ENCODE assay signal across 8 cellular contexts in genomic region chr7:6106140-6106904, GRCh38. TPM values are rescaled to one million over a fixed set of nuclear protein-coding genes. Genes with fewer than 3 reads are reported as not detected.
A peak's percentile ranks its signal among the peaks of the same experiment; 100 is the strongest.
DNase-seq lines count a peak whose midpoint lies in the region; ATAC-seq and TF ChIP-seq lines count a peak whose summit lies in the region.

No MANE protein-coding gene starts in this region.

- no peak for TF ChIP-seq POLR2A in GM18505 (IDR thresholded peaks at IDR 0.05; ENCODE audit: borderline replicate concordance, extremely low read depth, insufficient read depth, insufficient read length)

- peak overlapping the region; percentile 49 for H3K4me3 ChIP-seq in HAP-1
- H3K4me3 ChIP-seq in lung, result no peak overlapping the region
- H3K4me3 ChIP-seq in stomach smooth muscle (ENCODE audit: low read length in 2 of 2), result peak overlapping the region; percentile 59 to 78

- no peaks in the 10 kb centered on the region for H3K9me3 Mint-ChIP-seq in MCF 10A (ENCODE audit: unreplicated experiment)

- in situ Hi-C loops in HAP-1 (cut with MboI; ENCODE audit: low sequenced_read_pairs), result no loop called here

- H3K9me3 ChIP-seq in HAP-1 (no peaks in the 10 kb centered on the region), lung (ENCODE audit: control insufficient read depth in 2 of 2, insufficient read depth in 1 of 2, low read length in 1 of 2) (no peaks in the 10 kb centered on the region), stomach smooth muscle (ENCODE audit: control insufficient read depth in 2 of 2, low read length in 2 of 2) (no peaks in the 10 kb centered on the region)

- H3K36me3 Mint-ChIP-seq in MCF 10A (ENCODE audit: insufficient read depth, unreplicated experiment), result peaks cover 24% of the 10 kb centered on the region

- no peaks in the 10 kb centered on the region for H3K27me3 Mint-ChIP-seq in MCF 10A (ENCODE audit: insufficient read depth, unreplicated experiment)

- ATAC-seq in lung (ENCODE audit: insufficient read depth, low FRiP score) (no peak), GM19023 (IDR thresholded peaks at IDR 0.05; ENCODE audit: unreplicated experiment) (no peak), GM18505 (IDR thresholded peaks at IDR 0.05; ENCODE audit: unreplicated experiment) (no peak)

- BruUV-seq in MCF 10A (replicated peaks; lab: Mats Ljungman, UMichigan), result TSS peak; percentile 51

- DNase-seq in Ammon's horn (ENCODE audit: low spot score) (peak; percentile 44), HAP-1 (ENCODE audit: low spot score in 2 of 2) (peak; percentile 9 to 36), SKM-1 (lab: John Stamatoyannopoulos, UW; ENCODE audit: unreplicated experiment) (peak; percentile 46), MCF 10A (ENCODE audit: unreplicated experiment) (peak; percentile 67), lung (ENCODE audit: low spot score) (no peak)

- WGBS in lung, 2 donors, result 8% methylated on average over 10 of the region's 10 CpGs

- H3K27me3 ChIP-seq in HAP-1 (ENCODE audit: low read depth) (no peaks in the 10 kb centered on the region), lung (ENCODE audit: control insufficient read depth, insufficient read depth) (no peaks in the 10 kb centered on the region), stomach smooth muscle (ENCODE audit: control insufficient read depth in 1 of 2, insufficient read depth in 2 of 2, low read length in 2 of 2) (no peaks in the 10 kb centered on the region)

- H3K36me3 ChIP-seq in HAP-1 (replicated peaks) (no peaks in the 10 kb centered on the region; the same call in 1 of the 2 replicates), lung (ENCODE audit: control insufficient read depth in 2 of 2, insufficient read depth in 2 of 2, low read length in 2 of 2) (peaks cover 1 to 4% of the 10 kb centered on the region in 2 donors), stomach smooth muscle (ENCODE audit: control insufficient read depth in 2 of 2, insufficient read depth in 2 of 2, low read length in 2 of 2) (peaks cover 2 to 3% of the 10 kb centered on the region in 2 donors)

- H3K27ac Mint-ChIP-seq in MCF 10A (ENCODE audit: low read depth, unreplicated experiment), result peak overlapping the region; percentile 61

- CTCF ChIA-PET in MCF 10A (lab: Yijun Ruan, JAX), result interaction anchor here (0.6 to 2.4 kb wide), 15 partner anchors 18 to 548 kb away, joined by 3 to 20 read pairs (median 5); partner anchors contain the start of genes AIMP2 and PMS2

- H3K4me1 ChIP-seq in HAP-1 (peaks cover 3% of the 10 kb centered on the region), lung (ENCODE audit: control insufficient read depth in 2 of 2, insufficient read depth in 2 of 2, low read length in 2 of 2) (peaks cover 0 to 4% of the 10 kb centered on the region in 2 donors), stomach smooth muscle (ENCODE audit: control insufficient read depth, insufficient read depth, low read length) (peaks cover 12% of the 10 kb centered on the region)

- peak overlapping the region; percentile 67 to 80 for H3K9ac ChIP-seq in stomach smooth muscle (ENCODE audit: low read length in 2 of 2)

- peaks cover 11% of the 10 kb centered on the region for H3K4me1 Mint-ChIP-seq in MCF 10A (ENCODE audit: insufficient read depth, unreplicated experiment)

- TF ChIP-seq CTCF in MCF 10A (IDR thresholded peaks at IDR 0.05; ENCODE audit: unreplicated experiment) (no peak), lung (IDR thresholded peaks at IDR 0.05; ENCODE audit: control extremely low read depth, extremely low read depth) (peak; percentile 32)

- intact Hi-C loops in MCF 10A (cut with micrococcal nuclease), result loop anchor here (1.0 kb wide), 2 partner anchors 109 to 217 kb away; no protein-coding TSS in a partner anchor

- peak overlapping the region in 1 of 2 donors; percentile 62 for H3K27ac ChIP-seq in lung (ENCODE audit: low read depth in 1 of 2, low read length in 1 of 2)
- peak overlapping the region; percentile 55 for H3K27ac ChIP-seq in stomach smooth muscle (ENCODE audit: low read length)

- peak overlapping the region; percentile 77 for H3K4me3 Mint-ChIP-seq in MCF 10A (ENCODE audit: unreplicated experiment)

- POLR2A ChIA-PET in MCF 10A (lab: Yijun Ruan, JAX), result interaction anchor here (0.6 to 1.5 kb wide), 13 partner anchors 9 to 250 kb away, joined by 3 to 11 read pairs (median 4); partner anchors contain the start of gene AIMP2

RNA-seq across cellular contexts. Expression of gene USP42, which starts 1.6 kb away (rescaled TPM):
- total RNA-seq in MCF 10A (2022) (10.0 and 11.6 TPM in 2 replicates), lung (10 to 100 TPM in 1 of 2 donors, 1 to 10 TPM in 1; 8.3 to 10.5 TPM)
- 1 to 10 TPM; 3.0 to 4.2 TPM for polyA plus RNA-seq in lung

RNA-seq across cellular contexts. Expression of gene EIF2AK1, which starts 47.3 kb away (rescaled TPM):
- 92.1 and 107 TPM in 2 replicates for total RNA-seq in MCF 10A (2022)
- total RNA-seq in lung, result 100 to 1,000 TPM in 1 of 2 donors, 10 to 100 TPM in 1; 73.4 to 113 TPM
- polyA plus RNA-seq in lung, result 10 to 100 TPM; 35.6 to 50.7 TPM
